ENCODE assay signal across 8 cellular contexts in genomic region chr1:228083871-228084278, GRCh38. TPM values are rescaled to one million over a fixed set of nuclear protein-coding genes. Genes with fewer than 3 reads are reported as not detected.
DNase-seq lines count a peak whose midpoint lies in the region; ATAC-seq and TF ChIP-seq lines count a peak whose summit lies in the region.

No MANE protein-coding gene starts in this region.

- H3K4me3 ChIP-seq in DND-41 (ENCODE audit: low read depth in 1 of 2, low read length in 2 of 2) (peak overlapping the region; percentile 75 to 98; a peak in 3 of 4 replicates), Panc1 (ENCODE audit: low read depth in 2 of 2, low read length in 2 of 2) (peak overlapping the region; percentile 87 to 98), epithelial cell of esophagus (ENCODE audit: low read length) (peak overlapping the region; percentile 95)

- BruUV-seq in Panc1 (replicated peaks; lab: Mats Ljungman, UMichigan) = no TSS peak

- peaks cover 77% of the 10 kb centered on the region for H4K20me1 ChIP-seq in DND-41 (ENCODE audit: insufficient read depth, low read length)

- H3K27ac ChIP-seq in DND-41 (ENCODE audit: low read length) = peak overlapping the region; percentile 92
- H3K27ac ChIP-seq in Panc1 (ENCODE audit: low read length) = peak overlapping the region; percentile 82

- H3K9ac ChIP-seq in DND-41 (ENCODE audit: low read depth, low read length) = peak overlapping the region; percentile 98

- ATAC-seq in DND-41 (ENCODE audit: insufficient read depth, low read depth) (no peak), Panc1 (no peak)

- H3K4me1 Mint-ChIP-seq in nephron = peaks cover 55% of the 10 kb centered on the region

- in situ Hi-C loops in Panc1 (cut with HindIII; ENCODE audit: low pct_unique_long_range_greater_than_20kb, low sequenced_read_pairs) = no loop called here

- CTCF ChIA-PET in Panc1 (lab: Charles Lee) = no interaction called here

- peaks cover 58% of the 10 kb centered on the region for H3K36me3 ChIP-seq in DND-41 (ENCODE audit: insufficient read depth, low read length)
- H3K36me3 ChIP-seq in Panc1 (ENCODE audit: control insufficient read depth, insufficient read depth, low read length) = peaks cover 7% of the 10 kb centered on the region; the same call in 1 of the 2 replicates

- TF ChIP-seq CTCF in DND-41 (IDR thresholded peaks at IDR 0.05; ENCODE audit: borderline replicate concordance, extremely low read depth, low read length, poor library complexity, severe bottlenecking) (no peak), Panc1 (IDR thresholded peaks at IDR 0.05) (no peak), epithelial cell of esophagus (IDR thresholded peaks at IDR 0.05; ENCODE audit: insufficient read depth, low read depth, low read length, missing control alignments) (no peak), nephron (IDR thresholded peaks at IDR 0.05; ENCODE audit: unreplicated experiment in 3 of 3) (no peak)

- no peaks in the 10 kb centered on the region for H3K9me3 ChIP-seq in DND-41 (ENCODE audit: insufficient read depth, low read length, severe bottlenecking)
- H3K9me3 ChIP-seq in Panc1 (ENCODE audit: control insufficient read depth, insufficient read depth, low read depth, low read length) = no peaks in the 10 kb centered on the region

- H3K79me2 ChIP-seq in DND-41 (ENCODE audit: insufficient read depth, low read length) = peaks cover 93% of the 10 kb centered on the region

- no peaks in the 10 kb centered on the region for H3K27me3 Mint-ChIP-seq in nephron (ENCODE audit: low read depth)

- H3K27me3 ChIP-seq in DND-41 (ENCODE audit: insufficient read depth, low read length, poor library complexity) (no peaks in the 10 kb centered on the region), Panc1 (ENCODE audit: control insufficient read depth, insufficient read depth, low read length) (no peaks in the 10 kb centered on the region)

- H3K9me3 Mint-ChIP-seq in nephron = no peaks in the 10 kb centered on the region

- H3K36me3 Mint-ChIP-seq in nephron (ENCODE audit: low read depth) = peaks cover 14% of the 10 kb centered on the region

- peaks cover 53% of the 10 kb centered on the region for H3K4me1 ChIP-seq in DND-41 (ENCODE audit: insufficient read depth, low read length)
- H3K4me1 ChIP-seq in Panc1 (ENCODE audit: control insufficient read depth, insufficient read depth, low read length) = peaks cover 54% of the 10 kb centered on the region

- H2AFZ ChIP-seq in DND-41 (ENCODE audit: low read depth, low read length) = no peak overlapping the region

- POLR2A ChIA-PET in Panc1 (lab: Charles Lee) = no interaction called here

- H3K27ac Mint-ChIP-seq in nephron = peak overlapping the region; percentile 97 to 99 (median 99)

- no peak for DNase-seq in DND-41
- DNase-seq in Panc1 (ENCODE audit: low read depth, low spot score) = no peak
- no peak for DNase-seq in epithelial cell of esophagus (ENCODE audit: low read depth)
- no peak for DNase-seq in cerebellar nuclear complex (lab: John Stamatoyannopoulos, UW)
- no peak for DNase-seq in iPS-NIHi7 (ENCODE audit: extremely low spot score)
- DNase-seq in NCI-H446 treated with DMSO at 0.1 percent for 48 hours (lab: John Stamatoyannopoulos, UW) = no peak
- no peak for DNase-seq in NCI-H146 (lab: John Stamatoyannopoulos, UW)

- intact Hi-C loops in Panc1 (cut with micrococcal nuclease; ENCODE audit: unreplicated experiment) = no loop called here

- H3K4me3 Mint-ChIP-seq in nephron = peak overlapping the region; percentile 98 to 99 (median 98)

- H3K4me2 ChIP-seq in DND-41 (ENCODE audit: insufficient read depth, low read length) = peak overlapping the region; percentile 87

RNA-seq across cellular contexts. Expression of gene ARF1, which starts 1.4 kb away (rescaled TPM):
- total RNA-seq in Panc1 (2021; ENCODE audit: unreplicated experiment) = 321 TPM
- 556 TPM for polyA plus RNA-seq in Panc1 (2012; ENCODE audit: insufficient read length)

RNA-seq across cellular contexts. Expression of gene C1orf35, which starts 19.2 kb away (rescaled TPM):
- 24.9 TPM for total RNA-seq in Panc1 (2021; ENCODE audit: unreplicated experiment)
- polyA plus RNA-seq in Panc1 (2012; ENCODE audit: insufficient read length) = 28.1 TPM

RNA-seq across cellular contexts. Expression of gene MRPL55, which starts 25.2 kb away (rescaled TPM):
- total RNA-seq in Panc1 (2021; ENCODE audit: unreplicated experiment) = 53.0 TPM
- 128 TPM for polyA plus RNA-seq in Panc1 (2012; ENCODE audit: insufficient read length)

RNA-seq across cellular contexts. Expression of gene GUK1, which starts 56.2 kb away (rescaled TPM):
- total RNA-seq in Panc1 (2021; ENCODE audit: unreplicated experiment) = 188 TPM
- polyA plus RNA-seq in Panc1 (2012; ENCODE audit: insufficient read length) = 362 TPM
